19 cellular contexts compared by ENCODE assay signal in genomic region chr18:11237066-11237465, GRCh38.
"Had no signal": no experiment of that assay in that cellular context is flagged by ENCODE, and none has a peak within 500 bp of the region (broad histone marks: within the 10 kb centered on the region; RNA-seq: fewer than 3 reads in every experiment).

No MANE protein-coding gene starts in this region.

- H3K4me3 ChIP-seq: SJSA1, SK-N-MC had no signal

- H3K27ac ChIP-seq: SJSA1, SK-N-MC had no signal

- H3K9me3 ChIP-seq: SJSA1 had no signal

- FAIRE-seq: RCC 7860 had no signal

- H3K4me1 ChIP-seq: SJSA1 had no signal

- H3K36me3 ChIP-seq: SJSA1 had no signal

- DNase-seq: KBM-7, NCI-H1092, NCI-H1105 treated with DMSO at 0.1 percent for 48 hours, NCI-H1417 treated with DMSO at 0.1 percent for 48 hours, NCI-H146, NCI-H1694 treated with DMSO at 0.1 percent for 48 hours, NCI-H1930, NCI-H2081, NCI-H2107, NCI-H2227 treated with DMSO at 0.1 percent for 48 hours, NCI-H524, NCI-H526 treated with DMSO at 0.1 percent for 48 hours, NCI-H748 treated with DMSO at 0.1 percent for 48 hours, Right ventricle myocardium superior, RPMI8226, SIG-M5 had no signal

- H3K27me3 ChIP-seq: SJSA1 had no signal
